In the genomic region with DNA sequence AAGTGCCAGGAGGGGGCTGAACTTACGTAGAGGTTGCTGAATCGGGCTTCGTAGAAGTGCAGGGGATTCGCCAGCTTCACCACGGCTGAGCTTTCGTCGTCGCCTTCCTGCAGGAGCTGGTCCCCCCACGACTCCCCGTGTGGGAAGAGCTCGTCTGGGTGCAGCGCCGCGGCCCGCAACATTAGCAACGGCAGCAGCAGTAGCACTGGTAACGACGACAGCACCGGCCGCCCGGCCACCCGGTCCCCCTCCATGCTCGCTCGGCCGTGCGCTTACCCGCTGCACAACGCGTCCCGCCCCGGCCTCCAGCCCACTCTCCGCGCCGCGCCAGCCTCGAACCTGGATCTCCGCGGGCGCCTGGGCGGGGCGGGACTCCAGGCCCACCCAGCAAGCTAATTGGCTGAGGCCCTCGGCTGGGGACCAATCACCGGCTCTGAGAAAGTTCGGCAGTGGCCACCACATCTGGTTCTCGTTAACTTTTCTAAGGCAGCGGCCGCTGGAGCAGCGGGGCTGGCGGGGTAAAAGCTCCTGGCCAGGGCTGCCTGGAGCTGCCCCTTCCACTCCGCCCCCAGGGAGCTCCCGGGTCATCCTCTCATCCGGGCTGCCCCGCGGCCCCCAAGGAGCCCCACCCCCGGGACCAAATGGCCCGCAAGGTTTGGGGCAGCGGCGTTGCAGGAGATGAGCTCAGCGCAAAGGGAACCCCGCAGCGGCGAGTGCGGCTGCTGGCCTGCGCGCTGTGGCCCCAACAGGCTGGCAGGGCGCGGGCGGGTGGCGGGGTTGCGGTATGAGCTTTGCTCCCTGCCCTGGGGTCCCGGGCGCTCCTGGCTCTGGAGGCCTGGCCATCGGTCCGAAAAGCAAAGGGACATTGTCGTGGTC, we compare ENCODE assay signal across 8 cellular contexts. TPM values are rescaled to one million over a fixed set of nuclear protein-coding genes. Genes with fewer than 3 reads are reported as not detected.
DNase-seq lines count a peak whose midpoint lies in the region; ATAC-seq, FAIRE-seq and TF ChIP-seq lines count a peak whose summit lies in the region.

A gene with protein sequence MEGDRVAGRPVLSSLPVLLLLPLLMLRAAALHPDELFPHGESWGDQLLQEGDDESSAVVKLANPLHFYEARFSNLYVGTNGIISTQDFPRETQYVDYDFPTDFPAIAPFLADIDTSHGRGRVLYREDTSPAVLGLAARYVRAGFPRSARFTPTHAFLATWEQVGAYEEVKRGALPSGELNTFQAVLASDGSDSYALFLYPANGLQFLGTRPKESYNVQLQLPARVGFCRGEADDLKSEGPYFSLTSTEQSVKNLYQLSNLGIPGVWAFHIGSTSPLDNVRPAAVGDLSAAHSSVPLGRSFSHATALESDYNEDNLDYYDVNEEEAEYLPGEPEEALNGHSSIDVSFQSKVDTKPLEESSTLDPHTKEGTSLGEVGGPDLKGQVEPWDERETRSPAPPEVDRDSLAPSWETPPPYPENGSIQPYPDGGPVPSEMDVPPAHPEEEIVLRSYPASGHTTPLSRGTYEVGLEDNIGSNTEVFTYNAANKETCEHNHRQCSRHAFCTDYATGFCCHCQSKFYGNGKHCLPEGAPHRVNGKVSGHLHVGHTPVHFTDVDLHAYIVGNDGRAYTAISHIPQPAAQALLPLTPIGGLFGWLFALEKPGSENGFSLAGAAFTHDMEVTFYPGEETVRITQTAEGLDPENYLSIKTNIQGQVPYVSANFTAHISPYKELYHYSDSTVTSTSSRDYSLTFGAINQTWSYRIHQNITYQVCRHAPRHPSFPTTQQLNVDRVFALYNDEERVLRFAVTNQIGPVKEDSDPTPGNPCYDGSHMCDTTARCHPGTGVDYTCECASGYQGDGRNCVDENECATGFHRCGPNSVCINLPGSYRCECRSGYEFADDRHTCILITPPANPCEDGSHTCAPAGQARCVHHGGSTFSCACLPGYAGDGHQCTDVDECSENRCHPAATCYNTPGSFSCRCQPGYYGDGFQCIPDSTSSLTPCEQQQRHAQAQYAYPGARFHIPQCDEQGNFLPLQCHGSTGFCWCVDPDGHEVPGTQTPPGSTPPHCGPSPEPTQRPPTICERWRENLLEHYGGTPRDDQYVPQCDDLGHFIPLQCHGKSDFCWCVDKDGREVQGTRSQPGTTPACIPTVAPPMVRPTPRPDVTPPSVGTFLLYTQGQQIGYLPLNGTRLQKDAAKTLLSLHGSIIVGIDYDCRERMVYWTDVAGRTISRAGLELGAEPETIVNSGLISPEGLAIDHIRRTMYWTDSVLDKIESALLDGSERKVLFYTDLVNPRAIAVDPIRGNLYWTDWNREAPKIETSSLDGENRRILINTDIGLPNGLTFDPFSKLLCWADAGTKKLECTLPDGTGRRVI (N-terminal part only) (minus strand): TSS at position 319 of the 876 bp plus-strand sequence. CDS start 65 bp downstream, at position 254.

- in situ Hi-C loops in K562 (cut with MboI) = no loop called here

- no peak within 1 kb of the TSS for H3K4me2 ChIP-seq in K562 (ENCODE audit: insufficient read depth, low read length)

- H3K9me3 ChIP-seq in K562 (replicated peaks; ENCODE audit: control insufficient read depth, insufficient read depth, low read depth, low read length) = no peaks in the 10 kb centered on the region

- no peaks in the 10 kb centered on the region for H3K36me3 ChIP-seq in K562 (ENCODE audit: control insufficient read depth, insufficient read depth, low read length)

- DNase-seq in NCI-H2081 (lab: John Stamatoyannopoulos, UW) (peak; percentile 16 to 27), NCI-H2081 treated with DMSO at 0.1 percent for 48 hours (lab: John Stamatoyannopoulos, UW) (no peak), SK-N-DZ (ENCODE audit: low spot score) (peak; percentile 83), K562 (ENCODE audit: extremely low read depth in 1 of 4, low spot score in 3 of 4) (peak in 3 of 4 experiments; percentile 32 to 33 (median 32)), iPS DF 19.7 (ENCODE audit: low read depth, low spot score) (peak; percentile 64), putamen (ENCODE audit: low spot score) (peak; percentile 55)

- H3K27ac ChIP-seq in K562 (ENCODE audit: extremely low read depth, low read depth, low read length) = no peak within 1 kb of the TSS

- ATAC-seq in K562 (peak; percentile 72), GM21528 (IDR thresholded peaks at IDR 0.05; ENCODE audit: low FRiP score, unreplicated experiment) (no peak), HG02759 (IDR thresholded peaks at IDR 0.05; ENCODE audit: unreplicated experiment) (no peak)

- TF ChIP-seq POLR2A in K562 (conservative IDR thresholded peaks at IDR 0.05) = no peak

- H3K4me3 ChIP-seq in K562 = no peak within 1 kb of the TSS

- no peaks in the 10 kb centered on the region for H4K20me1 ChIP-seq in K562 (replicated peaks; ENCODE audit: control insufficient read depth, insufficient read depth, low read length)

- WGBS in K562 (ENCODE audit: insufficient coverage, low coverage, missing lambda C conversion rate) = 10% methylated on average over 21 of the region's 75 CpGs

- POLR2A ChIA-PET in K562 (lab: Yijun Ruan, JAX) = interaction anchor here (0.7 kb wide), 1 partner anchor 12 kb away, joined by 3 read pairs; no protein-coding TSS in a partner anchor

- no peaks in the 10 kb centered on the region for H3K79me2 ChIP-seq in K562 (ENCODE audit: control insufficient read depth, insufficient read depth, low read length)

- no peak within 1 kb of the TSS for H3K9ac ChIP-seq in K562 (ENCODE audit: insufficient read depth in 1 of 2, low read depth in 2 of 2, low read length in 2 of 2)

- CTCF ChIA-PET in K562 (lab: Yijun Ruan, JAX; ENCODE audit: low intra/inter-chr PET ratio) = no interaction called here

- H3K9me1 ChIP-seq in K562 (ENCODE audit: control insufficient read depth, insufficient read depth, low read length) = no peaks in the 10 kb centered on the region

- no TSS peak for BruUV-seq in K562 (replicated peaks; lab: Mats Ljungman, UMichigan)

- no peak within 1 kb of the TSS for H2AFZ ChIP-seq in K562 (ENCODE audit: low read depth, low read length)

- TF ChIP-seq CTCF in K562 (IDR thresholded peaks at IDR 0.05 in 2 of 3, conservative IDR thresholded peaks at IDR 0.05 in 1 of 3; ENCODE audit: insufficient read depth in 2 of 3, low read depth in 1 of 3, low read length in 3 of 3) = no peak

- FAIRE-seq in K562 (lab: Jason Lieb, UNC) = no peak

- peaks cover 3 to 27% of the 10 kb centered on the region in 2 experiments; a peak in 3 of 5 replicates for H3K27me3 ChIP-seq in K562 (ENCODE audit: control insufficient read depth in 2 of 2, insufficient read depth in 2 of 2, low read length in 2 of 2)

- TF ChIP-seq RAD21 in K562 (CRISPR knock-in tag; conservative IDR thresholded peaks at IDR 0.05 in 1 of 2, IDR thresholded peaks at IDR 0.05 in 1 of 2) = no peak

- intact Hi-C loops in K562 (cut with micrococcal nuclease) = no loop called here

- H3K4me1 ChIP-seq in K562 (replicated peaks in 1 of 2; ENCODE audit: control insufficient read depth in 2 of 2, insufficient read depth in 2 of 2, low read length in 2 of 2) = peaks cover 0 to 10% of the 10 kb centered on the region in 2 experiments; a peak in 2 of 5 replicates

- TF ChIP-seq EP300 in K562 (IDR thresholded peaks at IDR 0.05; ENCODE audit: low read length) = no peak

TF ChIP-seq in K562, 482 proteins besides CTCF, POLR2A, EP300 and RAD21:
- no peak for TF ChIP-seq ATF7 (IDR thresholded peaks at IDR 0.05)
- TF ChIP-seq MEF2A (IDR thresholded peaks at IDR 0.05; ENCODE audit: control insufficient read depth, low read depth, low read length) = no peak
- no peak for TF ChIP-seq NCOA2 (IDR thresholded peaks at IDR 0.05; ENCODE audit: partially characterized antibody in 2 of 2)
- TF ChIP-seq ZNF165 (CRISPR knock-in tag; IDR thresholded peaks at IDR 0.05; ENCODE audit: borderline replicate concordance) = no peak
- TF ChIP-seq COPS2 (conservative IDR thresholded peaks at IDR 0.05) = no peak
- TF ChIP-seq, protein P1, sequence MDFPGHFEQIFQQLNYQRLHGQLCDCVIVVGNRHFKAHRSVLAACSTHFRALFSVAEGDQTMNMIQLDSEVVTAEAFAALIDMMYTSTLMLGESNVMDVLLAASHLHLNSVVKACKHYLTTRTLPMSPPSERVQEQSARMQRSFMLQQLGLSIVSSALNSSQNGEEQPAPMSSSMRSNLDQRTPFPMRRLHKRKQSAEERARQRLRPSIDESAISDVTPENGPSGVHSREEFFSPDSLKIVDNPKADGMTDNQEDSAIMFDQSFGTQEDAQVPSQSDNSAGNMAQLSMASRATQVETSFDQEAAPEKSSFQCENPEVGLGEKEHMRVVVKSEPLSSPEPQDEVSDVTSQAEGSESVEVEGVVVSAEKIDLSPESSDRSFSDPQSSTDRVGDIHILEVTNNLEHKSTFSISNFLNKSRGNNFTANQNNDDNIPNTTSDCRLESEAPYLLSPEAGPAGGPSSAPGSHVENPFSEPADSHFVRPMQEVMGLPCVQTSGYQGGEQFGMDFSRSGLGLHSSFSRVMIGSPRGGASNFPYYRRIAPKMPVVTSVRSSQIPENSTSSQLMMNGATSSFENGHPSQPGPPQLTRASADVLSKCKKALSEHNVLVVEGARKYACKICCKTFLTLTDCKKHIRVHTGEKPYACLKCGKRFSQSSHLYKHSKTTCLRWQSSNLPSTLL (IDR thresholded peaks at IDR 0.05) = no peak

RNA-seq across cellular contexts. Expression of the gene that starts here (rescaled TPM):
- polyA plus RNA-seq in SK-N-DZ (2014; cell fraction: cytosol; rRNA removed) = 1.2 and 2.3 TPM in 2 replicates
- 2.9 and 4.2 TPM in 2 replicates for polyA plus RNA-seq in SK-N-DZ (2014; cell fraction: nucleus; rRNA removed)
- total RNA-seq in K562 (2011; cell fraction: chromatin; rRNA removed; ENCODE audit: low replicate concordance) = 0.62 and 2.0 TPM in 2 replicates
- total RNA-seq in K562 (2011; cell fraction: nucleolus; rRNA removed) = 0.13 TPM in 1 of 2 replicates, not detected in the other
- 0.69 TPM in 1 of 2 replicates, not detected in the other for total RNA-seq in K562 (2011; cell fraction: nucleoplasm; rRNA removed)
- total RNA-seq in K562 (2014; rRNA removed) = not detected in 2 replicates
- 0.22 and 0.45 TPM in 2 replicates for total RNA-seq in K562 (2014; rRNA removed; fragmentation: Illumina TruSeq; extraction: Trizol)
- 0.11 TPM in 1 of 2 replicates, not detected in the other for total RNA-seq in K562 (2015; rRNA removed; fragmentation: Illumina TruSeq; extraction: Trizol)
- 0.09 and 0.22 TPM in 2 replicates for total RNA-seq in K562 (2021)
- 0.04 TPM in 1 of 2 replicates, not detected in the other for polyA plus RNA-seq in K562 (2011; rRNA removed)
- polyA plus RNA-seq in K562 (2011; cell fraction: cytosol; rRNA removed) = 0.07 TPM in 1 of 2 replicates, not detected in the other
- polyA plus RNA-seq in K562 (2011; cell fraction: nucleus; rRNA removed) = 0.17 and 0.30 TPM in 2 replicates
- 0.29 TPM in 1 of 2 replicates, not detected in the other for polyA plus RNA-seq in K562 (2012)
- 0.45 TPM in 1 of 2 replicates, not detected in the other for polyA plus RNA-seq in K562 (2014; fragmentation: Illumina TruSeq; extraction: Trizol)
- under 1 TPM; 0.10 to 0.29 TPM for polyA plus RNA-seq in K562 (2014; fragmentation: Nextera tagmentation; extraction: Ambion mirVana)
- polyA plus RNA-seq in K562 (2014; rRNA removed) = not detected in 2 replicates
- not detected in 2 replicates for polyA minus RNA-seq in K562 (2011; rRNA and poly(A)+ RNA removed)
- polyA minus RNA-seq in K562 (2011; cell fraction: cytosol; rRNA and poly(A)+ RNA removed) = not detected in 2 replicates
- 0.27 TPM in 1 of 2 replicates, not detected in the other for polyA minus RNA-seq in K562 (2011; cell fraction: nucleus; rRNA and poly(A)+ RNA removed)
